Comparison of ENCODE assay signal across 13 cellular contexts in genomic region chr13:54950546-54950945, GRCh38.
"Had no signal": no experiment of that assay in that cellular context is flagged by ENCODE, and none has a peak within 500 bp of the region (broad histone marks: within the 10 kb centered on the region; RNA-seq: fewer than 3 reads in every experiment).

No MANE protein-coding gene starts in this region.

- H3K27me3 Mint-ChIP-seq: activated CD4-positive, alpha-beta memory T cell treated with anti-CD3 and anti-CD28 coated beads, Interleukin-2, amount 10 ng/mL, durations not matched to agents 7 days and 5 days; activated T-cell treated with anti-CD3 and anti-CD28 coated beads, Interleukin-2, amount 50 U/mL, for 24 hours had no signal

- DNase-seq: activated CD4-positive, alpha-beta memory T cell treated with anti-CD3 and anti-CD28 coated beads, Interleukin-2, amount 10 ng/mL, durations not matched to agents 7 days and 5 days; activated CD4-positive, alpha-beta T cell treated with anti-CD3 and anti-CD28 coated beads for 4 hours; activated effector memory CD4-positive, alpha-beta T cell treated with Interleukin-2 at 50 U/mL for 16 hours; activated naive CD4-positive, alpha-beta T cell treated with anti-CD3 and anti-CD28 coated beads, Interleukin-2, amount 50 U/mL, for 16 hours; activated T-cell treated with anti-CD3 and anti-CD28 coated beads, Interleukin-2, amount 50 U/mL, for 24 hours; erythroblast; islet precursor cell; midbrain; stimulated activated CD4-positive, alpha-beta T cell treated with anti-CD3 and anti-CD28 coated beads, Interleukin-2, amount 100 ng/mL, for 24 hours; stomach; T1000; testis had no signal

- H3K27ac Mint-ChIP-seq: activated CD4-positive, alpha-beta memory T cell treated with anti-CD3 and anti-CD28 coated beads, Interleukin-2, amount 10 ng/mL, durations not matched to agents 7 days and 5 days; activated T-cell treated with anti-CD3 and anti-CD28 coated beads, Interleukin-2, amount 50 U/mL, for 24 hours had no signal

- H3K4me3 ChIP-seq: lung, stomach, testis had no signal

- H3K27me3 ChIP-seq: stomach, testis had no signal

- H3K4me3 Mint-ChIP-seq: activated CD4-positive, alpha-beta memory T cell treated with anti-CD3 and anti-CD28 coated beads, Interleukin-2, amount 10 ng/mL, durations not matched to agents 7 days and 5 days; activated T-cell treated with anti-CD3 and anti-CD28 coated beads, Interleukin-2, amount 50 U/mL, for 24 hours had no signal

- H3K4me1 ChIP-seq: stomach, testis had no signal

- H3K4me1 Mint-ChIP-seq: activated CD4-positive, alpha-beta memory T cell treated with anti-CD3 and anti-CD28 coated beads, Interleukin-2, amount 10 ng/mL, durations not matched to agents 7 days and 5 days had no signal

- H3K9me3 ChIP-seq: stomach, testis had no signal

- H3K36me3 ChIP-seq: stomach had no signal

- H3K27ac ChIP-seq: stomach, testis had no signal
